ENCODE assay signal across 16 cellular contexts in genomic region chr2:150339951-150340350, GRCh38.
A peak's percentile ranks its signal among the peaks of the same experiment; 100 is the strongest.
DNase-seq lines count a peak whose midpoint lies in the region.
"Had no signal": no experiment of that assay in that cellular context is flagged by ENCODE, and none has a peak within 500 bp of the region (broad histone marks: within the 10 kb centered on the region; RNA-seq: fewer than 3 reads in every experiment).

No MANE protein-coding gene starts in this region.

- DNase-seq in NCI-H146 (lab: John Stamatoyannopoulos, UW) (peak; percentile 74), NCI-H146 treated with DMSO at 0.1 percent for 48 hours (lab: John Stamatoyannopoulos, UW; ENCODE audit: unreplicated experiment) (no peak), NCI-H69 (lab: John Stamatoyannopoulos, UW) (peak; percentile 94), fibroblast of peridontal ligament (ENCODE audit: extremely low read depth) (peak; percentile 79), superior temporal gyrus (ENCODE audit: extremely low spot score) (peak; percentile 29), NAMALWA (ENCODE audit: low spot score) (no peak), posterior cingulate gyrus (no peak)
- DNase-seq in stimulated activated CD4-positive, alpha-beta T cell treated with anti-CD3 and anti-CD28 coated beads, Interleukin-2, amount 100 ng/mL, for 48 hours: no peak
- DNase-seq: 8988T; activated gamma-delta T cell; CD8-positive, alpha-beta T cell; effector memory CD4-positive, alpha-beta T cell; glutamatergic neuron; kidney glomerular epithelial cell; naive B cell; NCI-H2029 treated with DMSO at 0.1 percent for 48 hours had no signal

- intact Hi-C loops in posterior cingulate gyrus (cut with DNase I): no loop called here

Comparison
In these comparisons a context has a peak if more than half of its experiments do, and no peak if none do; other contexts are left out.
1. DNase-seq: peak in NCI-H146 (single experiment), NCI-H69 (single experiment), fibroblast of peridontal ligament (single experiment) and superior temporal gyrus (single experiment); none in NCI-H146 treated with DMSO at 0.1 percent for 48 hours (single experiment), NAMALWA (single experiment), posterior cingulate gyrus (0 of 10) and stimulated activated CD4-positive, alpha-beta T cell treated with anti-CD3 and anti-CD28 coated beads, Interleukin-2, amount 100 ng/mL, for 48 hours (0 of 2).